ENCODE assay signal across 9 cellular contexts in genomic region chr16:1048442-1049112, GRCh38. TPM values are rescaled to one million over a fixed set of nuclear protein-coding genes. Genes with fewer than 3 reads are reported as not detected.
DNase-seq lines count a peak whose midpoint lies in the region; ATAC-seq and TF ChIP-seq lines count a peak whose summit lies in the region.
"Had no signal": no experiment of that assay in that cellular context is flagged by ENCODE, and none has a peak within 500 bp of the region (broad histone marks: within the 10 kb centered on the region; RNA-seq: fewer than 3 reads in every experiment).

No MANE protein-coding gene starts in this region.

- intact Hi-C loops in left ventricle myocardium inferior (cut with micrococcal nuclease): no loop called here

- in situ Hi-C loops in SK-MEL-5 (cut with HindIII; ENCODE audit: low pct_unique_long_range_greater_than_20kb, low sequenced_read_pairs): no loop called here

- peaks cover 35% of the 10 kb centered on the region for H3K4me1 ChIP-seq in left ventricle myocardium inferior

- H3K36me3 ChIP-seq in left ventricle myocardium inferior: no peaks in the 10 kb centered on the region

- H3K4me3 ChIP-seq in left ventricle myocardium inferior: peak overlapping the region; percentile 30

- CTCF ChIA-PET in GM10248 (lab: Yijun Ruan, JAX): interaction anchor here (1.1 to 1.2 kb wide), 2 partner anchors 7 to 9 kb away, joined by 3 to 6 read pairs; no protein-coding TSS in a partner anchor

- DNase-seq in activated T-cell treated with anti-CD3 and anti-CD28 coated beads for 48 hours (ENCODE audit: low read depth): peak; percentile 17
- DNase-seq in activated T-cell treated with anti-CD3 and anti-CD28 coated beads, Interleukin-2, amount 50 U/mL, for 1 hour: no peak
- peak; percentile 68 for DNase-seq in SK-MEL-5 (ENCODE audit: low read depth, low spot score)
- DNase-seq in left ventricle myocardium inferior: peak; percentile 75
- peak; percentile 5 for DNase-seq in stromal cell of bone marrow (ENCODE audit: low read depth)
- DNase-seq in H4 (ENCODE audit: low spot score): no peak
- DNase-seq in GM10248 (ENCODE audit: extremely low spot score): no peak

- H3K9me3 ChIP-seq in left ventricle myocardium inferior (replicated peaks): no peaks in the 10 kb centered on the region

- no peak for TF ChIP-seq CTCF in left ventricle myocardium inferior (IDR thresholded peaks at IDR 0.05; ENCODE audit: borderline replicate concordance)
- no peak for TF ChIP-seq CTCF in GM10248 (IDR thresholded peaks at IDR 0.05; ENCODE audit: control extremely low read depth, extremely low read depth, low read depth, missing control alignments)

- no peak for ATAC-seq in HG02610 (IDR thresholded peaks at IDR 0.05; ENCODE audit: unreplicated experiment)

- no peak overlapping the region for H3K27ac ChIP-seq in left ventricle myocardium inferior (replicated peaks)
- H3K27ac ChIP-seq: epithelial cell of prostate had no signal

- POLR2A ChIA-PET in GM10248 (lab: Yijun Ruan, JAX): no interaction called here

- H3K27me3 ChIP-seq in left ventricle myocardium inferior (ENCODE audit: low read depth): peaks cover 96% of the 10 kb centered on the region

RNA-seq across cellular contexts. Expression of gene SSTR5, which starts 24.0 kb away (rescaled TPM):
- not detected in 2 replicates for total RNA-seq in SK-MEL-5 (2014; rRNA removed; shearing (Covaris generic))
- polyA plus RNA-seq in SK-MEL-5 (2015; cell fraction: cytosol; rRNA removed): not detected in 2 replicates
- not detected in 2 replicates for polyA plus RNA-seq in SK-MEL-5 (2015; cell fraction: nucleus; rRNA removed)
- total RNA-seq in left ventricle myocardium inferior: 22.6 TPM
- total RNA-seq in H4 (2014; rRNA removed; shearing (Covaris generic)): not detected in 2 replicates

RNA-seq across cellular contexts. Expression of gene C1QTNF8, which starts 47.5 kb away (rescaled TPM):
- total RNA-seq in SK-MEL-5 (2014; rRNA removed; shearing (Covaris generic)): not detected in 2 replicates
- polyA plus RNA-seq in SK-MEL-5 (2015; cell fraction: cytosol; rRNA removed): not detected in 2 replicates
- polyA plus RNA-seq in SK-MEL-5 (2015; cell fraction: nucleus; rRNA removed): not detected in 2 replicates
- not detected for total RNA-seq in left ventricle myocardium inferior
- not detected in 2 replicates for total RNA-seq in H4 (2014; rRNA removed; shearing (Covaris generic))

Comparison
In these comparisons a context has a peak if more than half of its experiments do, and no peak if none do; other contexts are left out.
1. DNase-seq: peak in activated T-cell treated with anti-CD3 and anti-CD28 coated beads for 48 hours (single experiment), SK-MEL-5 (single experiment), left ventricle myocardium inferior (single experiment) and stromal cell of bone marrow (single experiment); none in activated T-cell treated with anti-CD3 and anti-CD28 coated beads, Interleukin-2, amount 50 U/mL, for 1 hour (single experiment), H4 (single experiment) and GM10248 (single experiment).
2. RNA of gene SSTR5, which starts 24.0 kb away (total RNA-seq): 22.6 TPM in left ventricle myocardium inferior (single experiment); not detected in SK-MEL-5 and not detected in H4; every median in the first group is over 10 times any median in the second.